In the genomic region with DNA sequence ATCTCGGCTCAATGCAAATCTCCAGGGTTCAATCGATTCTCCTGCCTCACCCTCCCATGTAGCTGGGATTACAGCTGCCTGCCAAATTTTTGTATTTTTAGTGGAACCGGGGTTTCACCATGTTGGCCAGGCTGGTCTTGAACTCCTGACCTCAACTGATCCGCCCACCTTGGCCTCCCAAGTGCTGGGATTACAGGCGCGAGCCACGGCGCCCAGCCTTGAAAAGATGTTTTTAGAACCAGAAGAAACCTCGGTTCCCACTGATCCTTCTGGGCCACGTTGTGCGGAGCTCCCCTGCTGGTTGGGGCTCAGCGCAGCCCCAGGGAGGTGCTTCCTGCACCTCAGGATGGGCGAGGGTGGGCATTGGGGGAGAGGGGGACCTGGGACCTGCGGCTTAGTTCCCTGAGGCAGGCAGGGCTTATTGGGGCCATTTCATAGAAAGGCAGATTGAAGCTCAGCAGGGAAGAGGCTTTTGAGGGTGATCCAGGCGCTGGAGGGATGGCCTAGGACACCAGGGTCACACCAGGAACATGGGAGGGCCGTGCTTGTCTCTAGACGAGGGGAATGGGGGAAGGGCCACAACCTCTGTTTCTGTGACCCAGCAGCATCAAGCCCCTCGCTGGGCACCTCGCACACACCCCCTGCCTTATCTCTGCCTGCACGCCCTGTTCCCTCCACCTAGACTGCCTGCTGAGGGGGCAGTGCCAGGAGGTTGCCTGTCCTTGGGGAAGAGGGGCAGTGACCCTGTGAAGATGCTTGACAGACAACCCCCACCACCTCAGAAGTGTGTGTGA, we compare ENCODE assay signal across 1 cellular context.
TF ChIP-seq lines count a peak whose summit lies in the region.

No MANE protein-coding gene starts in this region.

TF ChIP-seq in GM23338, 12 proteins besides CTCF, POLR2A, EP300 and RAD21 (continued from another document):
- TF ChIP-seq, protein P1, sequence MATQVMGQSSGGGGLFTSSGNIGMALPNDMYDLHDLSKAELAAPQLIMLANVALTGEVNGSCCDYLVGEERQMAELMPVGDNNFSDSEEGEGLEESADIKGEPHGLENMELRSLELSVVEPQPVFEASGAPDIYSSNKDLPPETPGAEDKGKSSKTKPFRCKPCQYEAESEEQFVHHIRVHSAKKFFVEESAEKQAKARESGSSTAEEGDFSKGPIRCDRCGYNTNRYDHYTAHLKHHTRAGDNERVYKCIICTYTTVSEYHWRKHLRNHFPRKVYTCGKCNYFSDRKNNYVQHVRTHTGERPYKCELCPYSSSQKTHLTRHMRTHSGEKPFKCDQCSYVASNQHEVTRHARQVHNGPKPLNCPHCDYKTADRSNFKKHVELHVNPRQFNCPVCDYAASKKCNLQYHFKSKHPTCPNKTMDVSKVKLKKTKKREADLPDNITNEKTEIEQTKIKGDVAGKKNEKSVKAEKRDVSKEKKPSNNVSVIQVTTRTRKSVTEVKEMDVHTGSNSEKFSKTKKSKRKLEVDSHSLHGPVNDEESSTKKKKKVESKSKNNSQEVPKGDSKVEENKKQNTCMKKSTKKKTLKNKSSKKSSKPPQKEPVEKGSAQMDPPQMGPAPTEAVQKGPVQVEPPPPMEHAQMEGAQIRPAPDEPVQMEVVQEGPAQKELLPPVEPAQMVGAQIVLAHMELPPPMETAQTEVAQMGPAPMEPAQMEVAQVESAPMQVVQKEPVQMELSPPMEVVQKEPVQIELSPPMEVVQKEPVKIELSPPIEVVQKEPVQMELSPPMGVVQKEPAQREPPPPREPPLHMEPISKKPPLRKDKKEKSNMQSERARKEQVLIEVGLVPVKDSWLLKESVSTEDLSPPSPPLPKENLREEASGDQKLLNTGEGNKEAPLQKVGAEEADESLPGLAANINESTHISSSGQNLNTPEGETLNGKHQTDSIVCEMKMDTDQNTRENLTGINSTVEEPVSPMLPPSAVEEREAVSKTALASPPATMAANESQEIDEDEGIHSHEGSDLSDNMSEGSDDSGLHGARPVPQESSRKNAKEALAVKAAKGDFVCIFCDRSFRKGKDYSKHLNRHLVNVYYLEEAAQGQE (IDR thresholded peaks at IDR 0.05; ENCODE audit: unreplicated experiment) = no peak
- TF ChIP-seq CREB1 (CRISPR knock-in tag; IDR thresholded peaks at IDR 0.05; ENCODE audit: low read depth) (no peak), EZH2 (IDR thresholded peaks at IDR 0.05; ENCODE audit: low read depth, unreplicated experiment) (no peak), ZNF331 (CRISPR knock-in tag; IDR thresholded peaks at IDR 0.05; ENCODE audit: low read depth) (no peak), STAT1 (IDR thresholded peaks at IDR 0.05; ENCODE audit: unreplicated experiment) (no peak), NANOG (IDR thresholded peaks at IDR 0.05; ENCODE audit: borderline replicate concordance) (no peak)
- TF ChIP-seq, protein P2, sequence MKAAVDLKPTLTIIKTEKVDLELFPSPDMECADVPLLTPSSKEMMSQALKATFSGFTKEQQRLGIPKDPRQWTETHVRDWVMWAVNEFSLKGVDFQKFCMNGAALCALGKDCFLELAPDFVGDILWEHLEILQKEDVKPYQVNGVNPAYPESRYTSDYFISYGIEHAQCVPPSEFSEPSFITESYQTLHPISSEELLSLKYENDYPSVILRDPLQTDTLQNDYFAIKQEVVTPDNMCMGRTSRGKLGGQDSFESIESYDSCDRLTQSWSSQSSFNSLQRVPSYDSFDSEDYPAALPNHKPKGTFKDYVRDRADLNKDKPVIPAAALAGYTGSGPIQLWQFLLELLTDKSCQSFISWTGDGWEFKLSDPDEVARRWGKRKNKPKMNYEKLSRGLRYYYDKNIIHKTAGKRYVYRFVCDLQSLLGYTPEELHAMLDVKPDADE (IDR thresholded peaks at IDR 0.05) = no peak
